ENCODE assay signal across 24 cellular contexts in genomic region chr4:15657366-15657765, GRCh38. TPM values are rescaled to one million over a fixed set of nuclear protein-coding genes. Genes with fewer than 3 reads are reported as not detected.
DNase-seq lines count a peak whose midpoint lies in the region; ATAC-seq, FAIRE-seq and TF ChIP-seq lines count a peak whose summit lies in the region.
"Had no signal": no experiment of that assay in that cellular context is flagged by ENCODE, and none has a peak within 500 bp of the region (broad histone marks: within the 10 kb centered on the region; RNA-seq: fewer than 3 reads in every experiment).

No MANE protein-coding gene starts in this region.

- no peaks in the 10 kb centered on the region for H3K9me3 Mint-ChIP-seq in Caco-2 (ENCODE audit: unreplicated experiment)
- H3K9me3 Mint-ChIP-seq in progenitor cell of endocrine pancreas (ENCODE audit: low read depth) = no peaks in the 10 kb centered on the region
- H3K9me3 Mint-ChIP-seq: activated CD4-positive, alpha-beta T cell treated with anti-CD3 and anti-CD28 coated beads, Interleukin-2, amount 10 ng/mL, durations not matched to agents 24 days and 14 days; activated naive CD8-positive, alpha-beta T cell treated with anti-CD3 and anti-CD28 coated beads for 36 hours; activated T-helper 2 cell treated with anti-CD3 and anti-CD28 coated beads, Interferon-gamma antibody, Interleukin-2, Interleukin-4, amounts not matched to agents 10 μg/mL and 5 μg/mL and 100 μg/mL, durations not matched to agents 14 hours and 24 hours and 36 hours; naive B cell had no signal

- intact Hi-C loops in Caco-2 (cut with micrococcal nuclease; ENCODE audit: unreplicated experiment) = loop anchor here (10.0 kb wide), 1 partner anchor 423 kb away; no protein-coding TSS in a partner anchor

- peak overlapping the region; percentile 28 for H3K27ac Mint-ChIP-seq in Caco-2 (ENCODE audit: unreplicated experiment)
- H3K27ac Mint-ChIP-seq in progenitor cell of endocrine pancreas = peak overlapping the region; percentile 53
- H3K27ac Mint-ChIP-seq: activated CD4-positive, alpha-beta T cell treated with anti-CD3 and anti-CD28 coated beads, Interleukin-2, amount 10 ng/mL, durations not matched to agents 24 days and 14 days; activated naive CD8-positive, alpha-beta T cell treated with anti-CD3 and anti-CD28 coated beads for 36 hours had no signal

- DNase-seq in Caco-2 (no peak), fibroblast of gingiva (ENCODE audit: low read depth) (peak; percentile 33), progenitor cell of endocrine pancreas (ENCODE audit: low spot score, unreplicated experiment) (no peak), NCI-H82 (lab: John Stamatoyannopoulos, UW) (no peak), frontal cortex (ENCODE audit: low spot score in 2 of 2) (no peak)
- DNase-seq in central memory CD4-positive, alpha-beta T cell = no peak
- DNase-seq: activated CD4-positive, alpha-beta T cell treated with anti-CD3 and anti-CD28 coated beads, Interleukin-2, amount 10 ng/mL, durations not matched to agents 24 days and 14 days; activated naive CD8-positive, alpha-beta T cell treated with anti-CD3 and anti-CD28 coated beads for 36 hours; brain microvascular endothelial cell; colonic mucosa; DMS53; head of caudate nucleus; left colon; mesenchymal stem cell; naive B cell; NCI-H1092; NCI-H187 treated with DMSO at 0.1 percent for 48 hours; OCI-M1; SHP77 had no signal

- peak overlapping the region; percentile 43 for H3K4me3 Mint-ChIP-seq in Caco-2 (ENCODE audit: unreplicated experiment)
- H3K4me3 Mint-ChIP-seq in progenitor cell of endocrine pancreas (ENCODE audit: low read depth) = peak overlapping the region; percentile 37
- H3K4me3 Mint-ChIP-seq: activated CD4-positive, alpha-beta T cell treated with anti-CD3 and anti-CD28 coated beads, Interleukin-2, amount 10 ng/mL, durations not matched to agents 24 days and 14 days; activated naive CD8-positive, alpha-beta T cell treated with anti-CD3 and anti-CD28 coated beads for 36 hours had no signal

- CTCF ChIA-PET in Caco-2 (lab: Charles Lee) = no interaction called here

- no peak for ATAC-seq in SK-N-SH treated with all-trans-retinoic acid at 6 μM for 48 hours
- ATAC-seq in HG03565 (IDR thresholded peaks at IDR 0.05; ENCODE audit: unreplicated experiment) = no peak
- ATAC-seq: left colon had no signal

- H3K4me3 ChIP-seq in Caco-2 (ENCODE audit: low read depth, low read length) = no peak overlapping the region
- H3K4me3 ChIP-seq: colonic mucosa, suprapubic skin had no signal

- H3K4me1 ChIP-seq in Caco-2 = peaks cover 6% of the 10 kb centered on the region

- no peak for FAIRE-seq in frontal cortex (lab: Jason Lieb, UNC)
- FAIRE-seq: HTR-8/SVneo had no signal

- H3K27me3 Mint-ChIP-seq in Caco-2 (ENCODE audit: insufficient read depth, unreplicated experiment) (no peaks in the 10 kb centered on the region), progenitor cell of endocrine pancreas (no peaks in the 10 kb centered on the region)
- H3K27me3 Mint-ChIP-seq: activated naive CD8-positive, alpha-beta T cell treated with anti-CD3 and anti-CD28 coated beads for 36 hours; naive B cell had no signal

- no peaks in the 10 kb centered on the region for H3K9me3 ChIP-seq in Caco-2
- H3K9me3 ChIP-seq: colonic mucosa, suprapubic skin had no signal

- peaks cover 6% of the 10 kb centered on the region for H3K4me1 Mint-ChIP-seq in Caco-2 (ENCODE audit: low read depth, unreplicated experiment)
- peaks cover 29% of the 10 kb centered on the region for H3K4me1 Mint-ChIP-seq in progenitor cell of endocrine pancreas (ENCODE audit: low read depth)

- H3K36me3 Mint-ChIP-seq in Caco-2 (ENCODE audit: insufficient read depth, unreplicated experiment) (peaks cover 23% of the 10 kb centered on the region), progenitor cell of endocrine pancreas (ENCODE audit: insufficient read depth) (no peaks in the 10 kb centered on the region)
- H3K36me3 Mint-ChIP-seq: naive B cell had no signal

- no TSS peak for BruUV-seq in Caco-2 (replicated peaks; lab: Mats Ljungman, UMichigan)

- H3K36me3 ChIP-seq in Caco-2 (ENCODE audit: control insufficient read depth, insufficient read depth, low read length) = no peaks in the 10 kb centered on the region
- H3K36me3 ChIP-seq: brain microvascular endothelial cell, colonic mucosa, suprapubic skin had no signal

- no peaks in the 10 kb centered on the region for H3K27me3 ChIP-seq in Caco-2 (replicated peaks; ENCODE audit: control insufficient read depth, insufficient read depth, low read length)
- H3K27me3 ChIP-seq: brain microvascular endothelial cell, colonic mucosa, suprapubic skin had no signal

- no peak for TF ChIP-seq CTCF in Caco-2 (IDR thresholded peaks at IDR 0.05; ENCODE audit: insufficient read depth in 1 of 2, low read depth in 1 of 2, low read length in 1 of 2, severe bottlenecking in 1 of 2, unreplicated experiment in 1 of 2)
- no peak for TF ChIP-seq CTCF in progenitor cell of endocrine pancreas (IDR thresholded peaks at IDR 0.05; ENCODE audit: unreplicated experiment)

- POLR2A ChIA-PET in Caco-2 (lab: Charles Lee) = no interaction called here

TF ChIP-seq in SK-N-SH treated with all-trans-retinoic acid at 6 μM for 48 hours, 23 proteins besides CTCF, POLR2A, EP300 and RAD21:
- 0 out of 2 replicates have a peak, but pooled peaks have one; percentile 29 for TF ChIP-seq ISL1 (CRISPR knock-in tag; IDR thresholded peaks at IDR 0.05)
- TF ChIP-seq PATZ1 (CRISPR knock-in tag; IDR thresholded peaks at IDR 0.05; ENCODE audit: borderline replicate concordance) = no peak

RNA-seq across cellular contexts. Expression of gene FBXL5, which starts 2.2 kb away (rescaled TPM):
- 29.1 and 32.7 TPM in 2 replicates for total RNA-seq in Caco-2 (2022)
- total RNA-seq in progenitor cell of endocrine pancreas = 66.9 and 72.1 TPM in 2 replicates
- 219 TPM for total RNA-seq in frontal cortex

RNA-seq across cellular contexts. Expression of gene FAM200B, which starts 24.3 kb away (rescaled TPM):
- total RNA-seq in Caco-2 (2022) = 15.5 and 16.6 TPM in 2 replicates
- 29.0 and 31.4 TPM in 2 replicates for total RNA-seq in progenitor cell of endocrine pancreas
- 91.7 TPM for total RNA-seq in frontal cortex

RNA-seq across cellular contexts. Expression of gene BST1, which starts 45.5 kb away (rescaled TPM):
- total RNA-seq in Caco-2 (2022) (0.41 and 0.72 TPM in 2 replicates), progenitor cell of endocrine pancreas (0.38 TPM in 1 of 2 replicates, not detected in the other), frontal cortex (4.5 TPM)
